ENCODE assay signal across 1 cellular context in the genomic region with DNA sequence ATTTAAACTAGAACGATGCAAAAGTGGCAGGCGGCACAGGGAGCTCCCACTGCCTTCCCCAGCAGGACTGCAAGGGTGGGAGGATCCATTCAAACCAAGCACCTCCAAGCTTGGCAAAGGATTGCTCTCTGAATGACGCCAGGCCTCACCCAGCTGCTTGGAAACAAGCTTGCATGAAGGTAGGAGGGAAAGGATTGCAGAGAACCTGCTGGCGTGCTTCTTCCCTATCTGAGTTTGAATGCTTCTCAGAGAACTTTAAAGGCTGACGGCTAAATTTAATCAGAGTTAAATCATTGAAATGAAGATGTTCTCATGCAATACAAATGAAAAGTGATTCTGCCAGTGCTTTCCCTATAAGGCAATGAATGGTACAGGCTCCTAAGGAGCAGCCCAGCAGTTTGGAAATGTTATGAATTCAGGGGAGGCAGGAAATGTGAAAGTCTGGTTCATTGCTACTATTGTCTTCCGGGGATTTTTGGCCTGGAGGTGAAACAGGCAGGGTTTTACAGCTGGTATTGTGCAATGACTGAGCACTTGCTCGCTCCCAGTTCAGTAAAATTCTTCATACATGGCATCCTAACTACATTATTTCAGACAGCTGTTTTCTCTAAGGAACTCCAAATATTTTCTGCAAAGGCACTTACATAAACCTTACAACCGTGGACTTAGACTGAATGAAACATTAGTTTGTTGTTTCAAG.
TF ChIP-seq lines count a peak whose summit lies in the region.

No MANE protein-coding gene starts in this region.

TF ChIP-seq in GM23338, 12 proteins besides CTCF, POLR2A, EP300 and RAD21 (continued from another document):
- TF ChIP-seq, protein P1, sequence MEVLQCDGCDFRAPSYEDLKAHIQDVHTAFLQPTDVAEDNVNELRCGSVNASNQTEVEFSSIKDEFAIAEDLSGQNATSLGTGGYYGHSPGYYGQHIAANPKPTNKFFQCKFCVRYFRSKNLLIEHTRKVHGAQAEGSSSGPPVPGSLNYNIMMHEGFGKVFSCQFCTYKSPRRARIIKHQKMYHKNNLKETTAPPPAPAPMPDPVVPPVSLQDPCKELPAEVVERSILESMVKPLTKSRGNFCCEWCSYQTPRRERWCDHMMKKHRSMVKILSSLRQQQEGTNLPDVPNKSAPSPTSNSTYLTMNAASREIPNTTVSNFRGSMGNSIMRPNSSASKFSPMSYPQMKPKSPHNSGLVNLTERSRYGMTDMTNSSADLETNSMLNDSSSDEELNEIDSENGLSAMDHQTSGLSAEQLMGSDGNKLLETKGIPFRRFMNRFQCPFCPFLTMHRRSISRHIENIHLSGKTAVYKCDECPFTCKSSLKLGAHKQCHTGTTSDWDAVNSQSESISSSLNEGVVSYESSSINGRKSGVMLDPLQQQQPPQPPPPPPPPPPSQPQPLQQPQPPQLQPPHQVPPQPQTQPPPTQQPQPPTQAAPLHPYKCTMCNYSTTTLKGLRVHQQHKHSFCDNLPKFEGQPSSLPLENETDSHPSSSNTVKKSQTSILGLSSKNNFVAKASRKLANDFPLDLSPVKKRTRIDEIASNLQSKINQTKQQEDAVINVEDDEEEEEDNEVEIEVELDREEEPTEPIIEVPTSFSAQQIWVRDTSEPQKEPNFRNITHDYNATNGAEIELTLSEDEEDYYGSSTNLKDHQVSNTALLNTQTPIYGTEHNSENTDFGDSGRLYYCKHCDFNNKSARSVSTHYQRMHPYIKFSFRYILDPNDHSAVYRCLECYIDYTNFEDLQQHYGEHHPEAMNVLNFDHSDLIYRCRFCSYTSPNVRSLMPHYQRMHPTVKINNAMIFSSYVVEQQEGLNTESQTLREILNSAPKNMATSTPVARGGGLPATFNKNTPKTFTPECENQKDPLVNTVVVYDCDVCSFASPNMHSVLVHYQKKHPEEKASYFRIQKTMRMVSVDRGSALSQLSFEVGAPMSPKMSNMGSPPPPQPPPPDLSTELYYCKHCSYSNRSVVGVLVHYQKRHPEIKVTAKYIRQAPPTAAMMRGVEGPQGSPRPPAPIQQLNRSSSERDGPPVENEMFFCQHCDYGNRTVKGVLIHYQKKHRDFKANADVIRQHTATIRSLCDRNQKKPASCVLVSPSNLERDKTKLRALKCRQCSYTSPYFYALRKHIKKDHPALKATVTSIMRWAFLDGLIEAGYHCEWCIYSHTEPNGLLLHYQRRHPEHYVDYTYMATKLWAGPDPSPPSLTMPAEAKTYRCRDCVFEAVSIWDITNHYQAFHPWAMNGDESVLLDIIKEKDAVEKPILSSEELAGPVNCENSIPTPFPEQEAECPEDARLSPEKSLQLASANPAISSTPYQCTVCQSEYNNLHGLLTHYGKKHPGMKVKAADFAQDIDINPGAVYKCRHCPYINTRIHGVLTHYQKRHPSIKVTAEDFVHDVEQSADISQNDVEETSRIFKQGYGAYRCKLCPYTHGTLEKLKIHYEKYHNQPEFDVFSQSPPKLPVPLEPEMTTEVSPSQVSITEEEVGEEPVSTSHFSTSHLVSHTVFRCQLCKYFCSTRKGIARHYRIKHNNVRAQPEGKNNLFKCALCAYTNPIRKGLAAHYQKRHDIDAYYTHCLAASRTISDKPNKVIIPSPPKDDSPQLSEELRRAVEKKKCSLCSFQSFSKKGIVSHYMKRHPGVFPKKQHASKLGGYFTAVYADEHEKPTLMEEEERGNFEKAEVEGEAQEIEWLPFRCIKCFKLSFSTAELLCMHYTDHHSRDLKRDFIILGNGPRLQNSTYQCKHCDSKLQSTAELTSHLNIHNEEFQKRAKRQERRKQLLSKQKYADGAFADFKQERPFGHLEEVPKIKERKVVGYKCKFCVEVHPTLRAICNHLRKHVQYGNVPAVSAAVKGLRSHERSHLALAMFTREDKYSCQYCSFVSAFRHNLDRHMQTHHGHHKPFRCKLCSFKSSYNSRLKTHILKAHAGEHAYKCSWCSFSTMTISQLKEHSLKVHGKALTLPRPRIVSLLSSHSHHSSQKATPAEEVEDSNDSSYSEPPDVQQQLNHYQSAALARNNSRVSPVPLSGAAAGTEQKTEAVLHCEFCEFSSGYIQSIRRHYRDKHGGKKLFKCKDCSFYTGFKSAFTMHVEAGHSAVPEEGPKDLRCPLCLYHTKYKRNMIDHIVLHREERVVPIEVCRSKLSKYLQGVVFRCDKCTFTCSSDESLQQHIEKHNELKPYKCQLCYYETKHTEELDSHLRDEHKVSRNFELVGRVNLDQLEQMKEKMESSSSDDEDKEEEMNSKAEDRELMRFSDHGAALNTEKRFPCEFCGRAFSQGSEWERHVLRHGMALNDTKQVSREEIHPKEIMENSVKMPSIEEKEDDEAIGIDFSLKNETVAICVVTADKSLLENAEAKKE (CRISPR knock-in tag; IDR thresholded peaks at IDR 0.05): no peak
